8 cellular contexts compared by ENCODE assay signal in genomic region chr1:10909697-10910489, GRCh38.
DNase-seq lines count a peak whose midpoint lies in the region; ATAC-seq and TF ChIP-seq lines count a peak whose summit lies in the region.

No MANE protein-coding gene starts in this region.

- POLR2A ChIA-PET in HEK293 (lab: Yijun Ruan, JAX), result no interaction called here

- TF ChIP-seq CTCF in C4-2B (conservative IDR thresholded peaks at IDR 0.05), result peak; percentile 86
- no peak; the same call in 1 of the 2 replicates for TF ChIP-seq CTCF in HEK293 (tag by site-specific recombination; IDR thresholded peaks at IDR 0.05)

- peak; percentile 58 for DNase-seq in T follicular helper cell (ENCODE audit: low read depth)
- peak; percentile 70 for DNase-seq in activated naive CD8-positive, alpha-beta T cell treated with anti-CD3 and anti-CD28 coated beads, Interleukin-2, amount 50 U/mL, for 16 hours (ENCODE audit: low read depth, low spot score)
- peak; percentile 48 for DNase-seq in kidney tubule cell (ENCODE audit: low spot score)
- peak; percentile 48 to 64 for DNase-seq in stimulated activated CD8-positive, alpha-beta memory T cell treated with anti-CD3 and anti-CD28 coated beads, Interleukin-2, amount 100 ng/mL, for 1 hour (ENCODE audit: low read depth in 2 of 2)
- DNase-seq in occipital lobe (lab: John Stamatoyannopoulos, UW), result no peak

- no peaks in the 10 kb centered on the region for H3K9me3 ChIP-seq in HEK293 (ENCODE audit: control insufficient read depth, insufficient read depth, low read depth, low read length)

- no peak overlapping the region for H3K4me3 ChIP-seq in HEK293 (ENCODE audit: low read depth, low read length)

- no peak for ATAC-seq in HG02678 (IDR thresholded peaks at IDR 0.05; ENCODE audit: unreplicated experiment)

- CTCF ChIA-PET in HEK293 (lab: Yijun Ruan, JAX), result interaction anchor here (0.6 to 1.8 kb wide), 15 partner anchors 9 to 414 kb away, joined by 3 to 6 read pairs (median 3); no protein-coding TSS in a partner anchor

- no peaks in the 10 kb centered on the region for H3K4me1 ChIP-seq in HEK293 (ENCODE audit: control insufficient read depth, insufficient read depth, low read length)

- no peak overlapping the region for H3K27ac ChIP-seq in C4-2B
- H3K27ac ChIP-seq in HEK293 (ENCODE audit: extremely low read depth, low read depth, low read length), result no peak overlapping the region

- no peaks in the 10 kb centered on the region for H3K36me3 ChIP-seq in HEK293 (ENCODE audit: control insufficient read depth in 2 of 2, insufficient read depth in 1 of 2, low read length in 2 of 2)

TF ChIP-seq in HEK293, 187 proteins besides CTCF, POLR2A, EP300 and RAD21:
- TF ChIP-seq ZBTB8A (tag by site-specific recombination; IDR thresholded peaks at IDR 0.05), result peak; percentile 43; the same call in 1 of the 2 replicates
- no peak for TF ChIP-seq ZNF48 (tag by site-specific recombination; IDR thresholded peaks at IDR 0.05)
- no peak for TF ChIP-seq ZNF548 (tag by site-specific recombination; IDR thresholded peaks at IDR 0.05)
- TF ChIP-seq, protein P1, sequence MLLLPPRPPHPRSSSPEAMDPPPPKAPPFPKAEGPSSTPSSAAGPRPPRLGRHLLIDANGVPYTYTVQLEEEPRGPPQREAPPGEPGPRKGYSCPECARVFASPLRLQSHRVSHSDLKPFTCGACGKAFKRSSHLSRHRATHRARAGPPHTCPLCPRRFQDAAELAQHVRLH (tag by site-specific recombination; IDR thresholded peaks at IDR 0.05), result peak; percentile 64; the same call in 1 of the 2 replicates
- peak; percentile 40 for TF ChIP-seq GLIS2 (tag by site-specific recombination; IDR thresholded peaks at IDR 0.05)
- peak; percentile 75 for TF ChIP-seq ZBTB48 (tag by site-specific recombination; IDR thresholded peaks at IDR 0.05)
- TF ChIP-seq PATZ1 (tag by site-specific recombination; IDR thresholded peaks at IDR 0.05), result peak; percentile 44; the same call in 1 of the 2 replicates
- TF ChIP-seq SP7 (tag by site-specific recombination; IDR thresholded peaks at IDR 0.05), result 0 out of 2 replicates have a peak, but pooled peaks have one; percentile 14
